1 cellular context compared by ENCODE assay signal in genomic region chr18:79787527-79788095, GRCh38.
TF ChIP-seq lines count a peak whose summit lies in the region.

No MANE protein-coding gene starts in this region.

TF ChIP-seq in H1, 55 proteins besides CTCF, POLR2A, EP300 and RAD21:
- TF ChIP-seq EGR1 (IDR thresholded peaks at IDR 0.05; ENCODE audit: borderline replicate concordance, low read depth, low read length) (no peak), NANOG (IDR thresholded peaks at IDR 0.05; ENCODE audit: insufficient read depth, low read depth, low read length, poor library complexity, severe bottlenecking) (no peak), SUZ12 (IDR thresholded peaks at IDR 0.05; ENCODE audit: low read length) (no peak; the same call in 1 of the 2 replicates), ATF2 (IDR thresholded peaks at IDR 0.05; ENCODE audit: low read length) (no peak), SAP30 (IDR thresholded peaks at IDR 0.05; ENCODE audit: insufficient read depth, insufficient replicate concordance, low read length) (no peak), USF2 (IDR thresholded peaks at IDR 0.05; ENCODE audit: low read length) (no peak), JUN (IDR thresholded peaks at IDR 0.05; ENCODE audit: low read depth, low read length) (no peak), SP1 (IDR thresholded peaks at IDR 0.05; ENCODE audit: low read depth, low read length) (no peak), CHD1 (IDR thresholded peaks at IDR 0.05; ENCODE audit: low read depth, low read length) (no peak), HDAC6 (IDR thresholded peaks at IDR 0.05; ENCODE audit: low read depth, low read length) (no peak), EZH2 (IDR thresholded peaks at IDR 0.05; ENCODE audit: low read depth, low read length, severe bottlenecking) (no peak), RNF2 (IDR thresholded peaks at IDR 0.05; ENCODE audit: borderline replicate concordance, low read depth, low read length, missing control alignments, poor library complexity, severe bottlenecking) (no peak), E2F6 (IDR thresholded peaks at IDR 0.05) (no peak), CTBP2 (IDR thresholded peaks at IDR 0.05; ENCODE audit: borderline replicate concordance, insufficient read depth, insufficient read length, low read length) (no peak), CBX5 (IDR thresholded peaks at IDR 0.05; ENCODE audit: low read depth, low read length) (no peak), SIN3A (conservative IDR thresholded peaks at IDR 0.05 in 1 of 2, IDR thresholded peaks at IDR 0.05 in 1 of 2; ENCODE audit: low read depth in 1 of 2, low read length in 2 of 2) (no peak), TBP (IDR thresholded peaks at IDR 0.05; ENCODE audit: low read depth, low read length) (no peak), CBX8 (IDR thresholded peaks at IDR 0.05; ENCODE audit: borderline replicate concordance, low read depth, low read length) (no peak)
